ENCODE assay signal across 12 cellular contexts in the genomic region with DNA sequence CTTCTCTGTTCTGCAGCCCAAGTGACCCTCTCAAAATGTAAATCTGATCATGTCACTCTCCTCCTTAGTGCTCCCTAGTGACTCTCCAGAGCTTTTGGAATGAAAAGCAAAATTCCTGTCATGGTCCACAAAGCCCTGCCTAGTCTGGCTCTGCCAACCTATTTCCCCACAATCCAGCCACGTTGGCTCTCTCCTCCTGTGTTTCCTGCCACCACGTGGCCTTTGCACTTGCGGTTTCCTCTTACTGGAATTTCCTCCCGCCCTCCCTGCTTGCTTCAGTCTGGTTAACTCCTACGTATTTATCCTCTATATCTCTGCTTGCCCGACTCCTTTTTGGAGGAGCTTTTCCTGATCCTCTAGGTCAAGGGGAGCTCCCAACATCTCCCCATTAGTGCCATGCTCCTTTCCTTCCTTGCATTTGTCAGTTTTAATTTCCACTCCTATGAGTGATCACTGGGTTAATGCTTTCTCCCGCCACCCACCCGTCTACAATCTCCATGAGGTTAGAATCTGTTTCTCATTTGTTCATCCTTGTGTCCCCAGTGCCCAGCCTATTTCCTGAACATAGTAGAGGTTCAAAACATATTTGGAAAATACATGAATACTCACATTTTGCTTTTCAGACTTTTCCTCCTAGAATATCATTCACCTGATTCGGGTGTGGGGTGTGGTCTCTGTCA. TPM values are rescaled to one million over a fixed set of nuclear protein-coding genes. Genes with fewer than 3 reads are reported as not detected.
A peak's percentile ranks its signal among the peaks of the same experiment; 100 is the strongest.
DNase-seq lines count a peak whose midpoint lies in the region; ATAC-seq and TF ChIP-seq lines count a peak whose summit lies in the region.
"Had no signal": no experiment of that assay in that cellular context is flagged by ENCODE, and none has a peak within 500 bp of the region (broad histone marks: within the 10 kb centered on the region; RNA-seq: fewer than 3 reads in every experiment).

No MANE protein-coding gene starts in this region.

- DNase-seq in HEK293T (ENCODE audit: extremely low spot score) (no peak), brain microvascular endothelial cell (peak; percentile 71), kidney glomerular epithelial cell (lab: John Stamatoyannopoulos, UW) (peak; percentile 56), suprapubic skin (ENCODE audit: low spot score in 2 of 2) (peak; percentile 89 to 91), NCI-H526 (lab: John Stamatoyannopoulos, UW) (no peak)
- DNase-seq in activated CD8-positive, alpha-beta memory T cell treated with anti-CD3 and anti-CD28 coated beads, Interleukin-2, amount 50 U/mL, for 4 hours = no peak
- no peak for DNase-seq in stimulated activated CD4-positive, alpha-beta T cell treated with anti-CD3 and anti-CD28 coated beads, Interleukin-12 subunit alpha, Interleukin-12 subunit beta, amount 100 ng/mL, for 4 hours
- DNase-seq: activated naive CD4-positive, alpha-beta T cell; stimulated activated CD4-positive, alpha-beta T cell treated with anti-CD3 and anti-CD28 coated beads, Interleukin-2, amount 100 ng/mL, for 24 hours had no signal

- H3K4me1 ChIP-seq in suprapubic skin = peaks cover 34% of the 10 kb centered on the region

- TF ChIP-seq POLR2A in suprapubic skin (IDR thresholded peaks at IDR 0.05) = peak; percentile 25 to 27

- 29% methylated on average over 9 of the region's 9 CpGs for WGBS in suprapubic skin

- no peaks in the 10 kb centered on the region for H3K9me3 ChIP-seq in suprapubic skin

- H3K27me3 ChIP-seq in brain microvascular endothelial cell (replicated peaks) = no peaks in the 10 kb centered on the region
- no peaks in the 10 kb centered on the region for H3K27me3 ChIP-seq in suprapubic skin

- no peak for ATAC-seq in GM21723 (IDR thresholded peaks at IDR 0.05; ENCODE audit: unreplicated experiment)
- ATAC-seq: HCT116 had no signal

- no peak for TF ChIP-seq EP300 in suprapubic skin (IDR thresholded peaks at IDR 0.05)

- POLR2A ChIA-PET in HEK293T (lab: Yijun Ruan, JAX) = no interaction called here

- TF ChIP-seq CTCF in brain microvascular endothelial cell (IDR thresholded peaks at IDR 0.05; ENCODE audit: low read depth, low read length, missing control alignments) (no peak), suprapubic skin (IDR thresholded peaks at IDR 0.05) (no peak)

- CTCF ChIA-PET in HEK293T (lab: Yijun Ruan, JAX) = interaction anchor here (1.6 kb wide), 1 partner anchor 12 kb away, joined by 3 read pairs; a partner anchor contains a TSS

- in situ Hi-C loops in brain microvascular endothelial cell (cut with HindIII; ENCODE audit: low pct_ligation_motif_present, low sequenced_read_pairs) = no loop called here

- peak overlapping the region; percentile 13 for H3K27ac ChIP-seq in brain microvascular endothelial cell
- peak overlapping the region; percentile 67 for H3K27ac ChIP-seq in suprapubic skin

- H3K4me3 ChIP-seq in brain microvascular endothelial cell (ENCODE audit: low read depth, low read length) (peak overlapping the region; percentile 1), suprapubic skin (peak overlapping the region; percentile 26)

- H3K36me3 ChIP-seq in brain microvascular endothelial cell (replicated peaks) (peaks cover 22% of the 10 kb centered on the region), suprapubic skin (peaks cover 9% of the 10 kb centered on the region)

TF ChIP-seq in HEK293T, 16 proteins besides CTCF, POLR2A, EP300 and RAD21:
- no peak for TF ChIP-seq FOXK2 (IDR thresholded peaks at IDR 0.05)
- no peak for TF ChIP-seq FOXM1 (IDR thresholded peaks at IDR 0.05; ENCODE audit: borderline replicate concordance)
- TF ChIP-seq L3MBTL2 (conservative IDR thresholded peaks at IDR 0.05) = 0 out of 2 replicates have a peak, but pooled peaks have one; percentile 19
TF ChIP-seq in HEK293T: peak in this region for 1.

RNA-seq across cellular contexts. Expression of a gene that starts 11.5 kb away (rescaled TPM):
- 100 to 1,000 TPM; 106 to 269 (median 210) TPM for total RNA-seq in suprapubic skin
- total RNA-seq: T-helper 2 cell treated with Interferon-gamma antibody and Interleukin-4, amounts not matched to agents 100 ng/mL and 5 ng/mL, for 36 hours had no signal

Comparison
In these comparisons a context has a peak if more than half of its experiments do, and no peak if none do; other contexts are left out.
1. DNase-seq: peak in brain microvascular endothelial cell (single experiment), kidney glomerular epithelial cell (single experiment) and suprapubic skin (2 of 2); none in HEK293T (single experiment), activated CD8-positive, alpha-beta memory T cell treated with anti-CD3 and anti-CD28 coated beads, Interleukin-2, amount 50 U/mL, for 4 hours (single experiment), NCI-H526 (0 of 2) and stimulated activated CD4-positive, alpha-beta T cell treated with anti-CD3 and anti-CD28 coated beads, Interleukin-12 subunit alpha, Interleukin-12 subunit beta, amount 100 ng/mL, for 4 hours (single experiment).